Comparison of ENCODE assay signal across 8 cellular contexts in the genomic region with DNA sequence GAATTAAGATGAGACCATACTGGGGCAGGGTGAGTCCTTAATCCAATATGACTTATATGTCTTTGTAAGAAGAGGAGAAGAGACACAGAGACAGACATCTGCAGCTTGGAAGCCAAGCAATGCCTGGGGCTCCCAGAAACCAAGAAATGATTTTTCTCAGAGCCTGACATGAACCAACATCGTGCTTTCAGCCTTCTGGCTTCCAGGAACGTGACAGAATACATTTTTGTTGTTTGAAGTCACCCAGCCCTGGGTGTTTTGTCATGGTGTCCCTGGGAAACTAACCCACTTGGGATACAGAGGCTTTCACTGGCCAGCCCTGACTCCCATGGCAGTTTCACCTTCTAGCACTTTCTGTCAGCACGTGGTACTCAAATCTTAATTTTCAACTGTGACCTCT.
"Had no signal": no experiment of that assay in that cellular context is flagged by ENCODE, and none has a peak within 500 bp of the region (broad histone marks: within the 10 kb centered on the region; RNA-seq: fewer than 3 reads in every experiment).

No MANE protein-coding gene starts in this region.

- H3K4me3 Mint-ChIP-seq: GM23338, H9 had no signal

- H3K27ac Mint-ChIP-seq: GM23338, H9 had no signal

- FAIRE-seq: H1, H54, HTR-8/SVneo, K562 had no signal

- H3K4me2 ChIP-seq: GM23338 had no signal

- H2AFZ ChIP-seq: GM23338 had no signal

- ATAC-seq: GM23338, K562 had no signal

- H3K9me3 Mint-ChIP-seq: H9 had no signal

- DNase-seq: H9, HCEC 1CT, IMR-90 had no signal

- H3K4me3 ChIP-seq: GM23338, K562 had no signal
